Comparison of ENCODE assay signal across 27 cellular contexts in genomic region chr5:10116594-10116993, GRCh38.
A peak's percentile ranks its signal among the peaks of the same experiment; 100 is the strongest.
DNase-seq lines count a peak whose midpoint lies in the region; ATAC-seq and TF ChIP-seq lines count a peak whose summit lies in the region.
"Had no signal": no experiment of that assay in that cellular context is flagged by ENCODE, and none has a peak within 500 bp of the region (broad histone marks: within the 10 kb centered on the region; RNA-seq: fewer than 3 reads in every experiment).

No MANE protein-coding gene starts in this region.

- no peaks in the 10 kb centered on the region for H3K27me3 ChIP-seq in neuronal stem cell (ENCODE audit: control insufficient read depth in 3 of 3, insufficient read depth in 3 of 3, low read depth in 1 of 3, low read length in 3 of 3)
- H3K27me3 ChIP-seq: BLaER1 treated with 17β-estradiol and CSF1 and Interleukin-3, amounts not matched to agents 10 nM and 100 nM had no signal

- DNase-seq in activated CD8-positive, alpha-beta memory T cell treated with anti-CD3 and anti-CD28 coated beads for 24 hours = peak; percentile 33
- no peak for DNase-seq in activated CD8-positive, alpha-beta memory T cell treated with anti-CD3 and anti-CD28 coated beads, Interleukin-2, amount 50 U/mL, for 4 hours
- DNase-seq in neural crest cell (ENCODE audit: low read depth, low spot score) (no peak), neuronal stem cell (ENCODE audit: low spot score) (no peak), NCI-H2196 (lab: John Stamatoyannopoulos, UW; ENCODE audit: unreplicated experiment) (no peak), D341Med (ENCODE audit: low spot score) (no peak), glutamatergic neuron (no peak)
- no peak for DNase-seq in stimulated activated effector memory CD8-positive, alpha-beta T cell treated with anti-CD3 and anti-CD28 coated beads, Interleukin-12 subunit alpha, Interleukin-12 subunit beta, amount 100 ng/mL, for 72 hours (ENCODE audit: low spot score in 2 of 2)
- DNase-seq: ACHN; AML-193; Caco-2; Calu3; CD4-positive, alpha-beta T cell; CD8-positive, alpha-beta T cell; DMS 273 treated with DMSO at 0.1 percent for 48 hours; DMS153; DMS53; DMS79; DND-41; EL; GDM1 had no signal

- peak overlapping the region; percentile 9 for H3K18ac ChIP-seq in neuronal stem cell (ENCODE audit: low read length)

- peaks cover 2% of the 10 kb centered on the region for H3K4me1 Mint-ChIP-seq in neural crest cell
- no peaks in the 10 kb centered on the region for H3K4me1 Mint-ChIP-seq in stimulated activated effector memory CD8-positive, alpha-beta T cell treated with anti-CD3 and anti-CD28 coated beads, Interleukin-12 subunit alpha, Interleukin-12 subunit beta, amount 100 ng/mL, for 72 hours
- H3K4me1 Mint-ChIP-seq in glutamatergic neuron (ENCODE audit: low read depth, unreplicated experiment) = peaks cover 3% of the 10 kb centered on the region
- H3K4me1 Mint-ChIP-seq: B cell had no signal

- peaks cover 2% of the 10 kb centered on the region for H3K79me1 ChIP-seq in neuronal stem cell (ENCODE audit: low read depth, low read length)

- no peak overlapping the region for H3K27ac ChIP-seq in neuronal stem cell (replicated peaks; ENCODE audit: low read length)
- H3K27ac ChIP-seq: 22Rv1; A549; BLaER1 treated with 17β-estradiol and CSF1 and Interleukin-3, amounts not matched to agents 10 nM and 100 nM; C4-2B had no signal

- H2BK5ac ChIP-seq in neuronal stem cell (ENCODE audit: low read length) = no peak overlapping the region

- no peak overlapping the region for H2BK15ac ChIP-seq in neuronal stem cell (ENCODE audit: low read length)

- H3K23ac ChIP-seq in neuronal stem cell (ENCODE audit: low read depth, low read length, poor library complexity) = no peak overlapping the region

- no peak overlapping the region for H3K14ac ChIP-seq in neuronal stem cell (ENCODE audit: low read length)

- H2BK12ac ChIP-seq in neuronal stem cell (ENCODE audit: low read length) = no peak overlapping the region

- no peak overlapping the region for H2AFZ ChIP-seq in neuronal stem cell (ENCODE audit: low read length)

- H3K4me2 ChIP-seq in neuronal stem cell (ENCODE audit: insufficient read depth, low read length, poor library complexity, severe bottlenecking) = no peak overlapping the region
- H3K4me2 ChIP-seq: A549; BLaER1 treated with 17β-estradiol and CSF1 and Interleukin-3, amounts not matched to agents 10 nM and 100 nM had no signal

- H4K91ac ChIP-seq in neuronal stem cell (ENCODE audit: low read depth, low read length, poor library complexity) = no peak overlapping the region

- peak overlapping the region; percentile 6 for H2AK5ac ChIP-seq in neuronal stem cell (ENCODE audit: low read depth, low read length)

- no peaks in the 10 kb centered on the region for H3K36me3 ChIP-seq in neuronal stem cell (replicated peaks in 1 of 2; ENCODE audit: control insufficient read depth in 2 of 2, insufficient read depth in 2 of 2, low read length in 2 of 2)
- H3K36me3 ChIP-seq: BLaER1 treated with 17β-estradiol and CSF1 and Interleukin-3, amounts not matched to agents 10 nM and 100 nM had no signal

- no peak overlapping the region for H3K4ac ChIP-seq in neuronal stem cell (ENCODE audit: low read length)

- H3K9me3 Mint-ChIP-seq in neural crest cell = no peaks in the 10 kb centered on the region
- H3K9me3 Mint-ChIP-seq in stimulated activated effector memory CD8-positive, alpha-beta T cell treated with anti-CD3 and anti-CD28 coated beads, Interleukin-12 subunit alpha, Interleukin-12 subunit beta, amount 100 ng/mL, for 72 hours = no peaks in the 10 kb centered on the region
- H3K9me3 Mint-ChIP-seq in glutamatergic neuron (ENCODE audit: unreplicated experiment) = peaks cover 6% of the 10 kb centered on the region

- H3K27me3 Mint-ChIP-seq in neural crest cell (ENCODE audit: low read depth) (no peaks in the 10 kb centered on the region), glutamatergic neuron (ENCODE audit: unreplicated experiment) (peaks cover 3% of the 10 kb centered on the region)
- H3K27me3 Mint-ChIP-seq: B cell had no signal

- no peak overlapping the region for H3K9ac ChIP-seq in neuronal stem cell (ENCODE audit: low read depth, low read length, poor library complexity)
- H3K9ac ChIP-seq: BLaER1 treated with 17β-estradiol and CSF1 and Interleukin-3, amounts not matched to agents 10 nM and 100 nM had no signal

- no peak overlapping the region for H3K4me3 ChIP-seq in neuronal stem cell (ENCODE audit: low read length in 2 of 2)
- H3K4me3 ChIP-seq: A549; BLaER1 treated with 17β-estradiol and CSF1 and Interleukin-3, amounts not matched to agents 10 nM and 100 nM; GM12878 had no signal

- peak; percentile 24 for ATAC-seq in stimulated activated effector memory CD8-positive, alpha-beta T cell treated with anti-CD3 and anti-CD28 coated beads, Interleukin-12 subunit alpha, Interleukin-12 subunit beta, amount 100 ng/mL, for 72 hours
- ATAC-seq: A549; CD8-positive, alpha-beta T cell; GM12878 had no signal

- no peaks in the 10 kb centered on the region for H3K4me1 ChIP-seq in neuronal stem cell (ENCODE audit: control insufficient read depth in 2 of 2, insufficient read depth in 1 of 2, low read depth in 1 of 2, low read length in 2 of 2)
- H3K4me1 ChIP-seq: A549, Caco-2 had no signal

- H3K36me3 Mint-ChIP-seq in neural crest cell (ENCODE audit: low read depth) (no peaks in the 10 kb centered on the region), glutamatergic neuron (ENCODE audit: unreplicated experiment) (no peaks in the 10 kb centered on the region)
- H3K36me3 Mint-ChIP-seq in stimulated activated effector memory CD8-positive, alpha-beta T cell treated with anti-CD3 and anti-CD28 coated beads, Interleukin-12 subunit alpha, Interleukin-12 subunit beta, amount 100 ng/mL, for 72 hours = no peaks in the 10 kb centered on the region
- H3K36me3 Mint-ChIP-seq: CD8-positive, alpha-beta T cell had no signal

- H3K4me3 Mint-ChIP-seq in neural crest cell (no peak overlapping the region), glutamatergic neuron (ENCODE audit: unreplicated experiment) (no peak overlapping the region)
- no peak overlapping the region for H3K4me3 Mint-ChIP-seq in stimulated activated effector memory CD8-positive, alpha-beta T cell treated with anti-CD3 and anti-CD28 coated beads, Interleukin-12 subunit alpha, Interleukin-12 subunit beta, amount 100 ng/mL, for 72 hours
- H3K4me3 Mint-ChIP-seq: B cell; CD4-positive, alpha-beta T cell; CD8-positive, alpha-beta T cell had no signal

- H3K27ac Mint-ChIP-seq in neural crest cell (ENCODE audit: unreplicated experiment) = peak overlapping the region; percentile 43
- H3K27ac Mint-ChIP-seq in stimulated activated effector memory CD8-positive, alpha-beta T cell treated with anti-CD3 and anti-CD28 coated beads, Interleukin-12 subunit alpha, Interleukin-12 subunit beta, amount 100 ng/mL, for 72 hours = no peak overlapping the region
- no peak overlapping the region for H3K27ac Mint-ChIP-seq in glutamatergic neuron (ENCODE audit: unreplicated experiment)
- H3K27ac Mint-ChIP-seq: B cell; CD4-positive, alpha-beta T cell; CD8-positive, alpha-beta T cell had no signal

- H3K9me3 ChIP-seq in neuronal stem cell (replicated peaks in 1 of 2; ENCODE audit: control insufficient read depth in 2 of 2, insufficient read depth in 1 of 2, low read depth in 1 of 2, low read length in 2 of 2) = peaks cover 0 to 9% of the 10 kb centered on the region in 2 donors
- H3K9me3 ChIP-seq: A549, Caco-2 had no signal

- H2BK120ac ChIP-seq in neuronal stem cell (ENCODE audit: low read depth, low read length) = no peak overlapping the region

- TF ChIP-seq CTCF in neural crest cell (conservative IDR thresholded peaks at IDR 0.05) (no peak), glutamatergic neuron (IDR thresholded peaks at IDR 0.05; ENCODE audit: partially characterized antibody, unreplicated experiment) (no peak)

- no peak overlapping the region for H4K8ac ChIP-seq in neuronal stem cell (ENCODE audit: low read depth, low read length)
